Comparison of ENCODE assay signal across 1 cellular context in the genomic region with DNA sequence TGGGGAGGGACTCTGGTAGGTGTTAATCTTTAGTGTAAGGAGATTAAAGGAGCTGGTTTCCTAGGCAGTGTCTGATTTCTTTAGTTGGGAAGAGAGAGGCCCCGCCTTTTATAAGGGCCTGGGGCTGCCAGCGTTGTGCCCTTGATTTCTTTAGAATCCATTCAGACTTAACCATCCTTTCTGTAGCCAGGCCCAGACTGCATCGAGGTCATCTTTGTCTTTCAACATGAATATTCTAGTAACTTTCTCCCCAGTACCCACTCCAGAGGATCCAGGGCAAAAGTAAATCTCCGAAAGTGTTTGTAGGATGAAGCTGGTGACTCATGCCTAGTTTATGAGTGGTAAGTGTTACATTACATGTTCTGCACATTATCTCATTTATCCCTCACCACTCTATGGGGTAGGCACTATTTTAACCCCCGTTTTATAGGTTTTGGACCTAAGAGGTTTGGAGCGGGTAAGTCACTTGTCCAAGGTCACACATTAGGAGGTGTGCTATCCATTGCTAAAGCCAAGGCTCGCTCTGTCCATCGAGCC.
TF ChIP-seq lines count a peak whose summit lies in the region.

No MANE protein-coding gene starts in this region.

TF ChIP-seq in WTC11, 78 proteins besides CTCF, POLR2A, EP300 and RAD21 (continued from another document):
- no peak for TF ChIP-seq AR (CRISPR knock-in tag; IDR thresholded peaks at IDR 0.05)
- TF ChIP-seq MXD4 (CRISPR knock-in tag; IDR thresholded peaks at IDR 0.05; ENCODE audit: borderline replicate concordance) = no peak
- TF ChIP-seq, protein P1, sequence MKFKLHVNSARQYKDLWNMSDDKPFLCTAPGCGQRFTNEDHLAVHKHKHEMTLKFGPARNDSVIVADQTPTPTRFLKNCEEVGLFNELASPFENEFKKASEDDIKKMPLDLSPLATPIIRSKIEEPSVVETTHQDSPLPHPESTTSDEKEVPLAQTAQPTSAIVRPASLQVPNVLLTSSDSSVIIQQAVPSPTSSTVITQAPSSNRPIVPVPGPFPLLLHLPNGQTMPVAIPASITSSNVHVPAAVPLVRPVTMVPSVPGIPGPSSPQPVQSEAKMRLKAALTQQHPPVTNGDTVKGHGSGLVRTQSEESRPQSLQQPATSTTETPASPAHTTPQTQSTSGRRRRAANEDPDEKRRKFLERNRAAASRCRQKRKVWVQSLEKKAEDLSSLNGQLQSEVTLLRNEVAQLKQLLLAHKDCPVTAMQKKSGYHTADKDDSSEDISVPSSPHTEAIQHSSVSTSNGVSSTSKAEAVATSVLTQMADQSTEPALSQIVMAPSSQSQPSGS (CRISPR knock-in tag; IDR thresholded peaks at IDR 0.05; ENCODE audit: borderline replicate concordance, low read depth) = no peak
- TF ChIP-seq CBFB (CRISPR knock-in tag; IDR thresholded peaks at IDR 0.05; ENCODE audit: low read depth) = no peak
- TF ChIP-seq NR3C1 (CRISPR knock-in tag; conservative IDR thresholded peaks at IDR 0.05; ENCODE audit: low read depth) = no peak
- no peak for TF ChIP-seq ZBTB43 (CRISPR knock-in tag; IDR thresholded peaks at IDR 0.05)
- TF ChIP-seq, protein P2, sequence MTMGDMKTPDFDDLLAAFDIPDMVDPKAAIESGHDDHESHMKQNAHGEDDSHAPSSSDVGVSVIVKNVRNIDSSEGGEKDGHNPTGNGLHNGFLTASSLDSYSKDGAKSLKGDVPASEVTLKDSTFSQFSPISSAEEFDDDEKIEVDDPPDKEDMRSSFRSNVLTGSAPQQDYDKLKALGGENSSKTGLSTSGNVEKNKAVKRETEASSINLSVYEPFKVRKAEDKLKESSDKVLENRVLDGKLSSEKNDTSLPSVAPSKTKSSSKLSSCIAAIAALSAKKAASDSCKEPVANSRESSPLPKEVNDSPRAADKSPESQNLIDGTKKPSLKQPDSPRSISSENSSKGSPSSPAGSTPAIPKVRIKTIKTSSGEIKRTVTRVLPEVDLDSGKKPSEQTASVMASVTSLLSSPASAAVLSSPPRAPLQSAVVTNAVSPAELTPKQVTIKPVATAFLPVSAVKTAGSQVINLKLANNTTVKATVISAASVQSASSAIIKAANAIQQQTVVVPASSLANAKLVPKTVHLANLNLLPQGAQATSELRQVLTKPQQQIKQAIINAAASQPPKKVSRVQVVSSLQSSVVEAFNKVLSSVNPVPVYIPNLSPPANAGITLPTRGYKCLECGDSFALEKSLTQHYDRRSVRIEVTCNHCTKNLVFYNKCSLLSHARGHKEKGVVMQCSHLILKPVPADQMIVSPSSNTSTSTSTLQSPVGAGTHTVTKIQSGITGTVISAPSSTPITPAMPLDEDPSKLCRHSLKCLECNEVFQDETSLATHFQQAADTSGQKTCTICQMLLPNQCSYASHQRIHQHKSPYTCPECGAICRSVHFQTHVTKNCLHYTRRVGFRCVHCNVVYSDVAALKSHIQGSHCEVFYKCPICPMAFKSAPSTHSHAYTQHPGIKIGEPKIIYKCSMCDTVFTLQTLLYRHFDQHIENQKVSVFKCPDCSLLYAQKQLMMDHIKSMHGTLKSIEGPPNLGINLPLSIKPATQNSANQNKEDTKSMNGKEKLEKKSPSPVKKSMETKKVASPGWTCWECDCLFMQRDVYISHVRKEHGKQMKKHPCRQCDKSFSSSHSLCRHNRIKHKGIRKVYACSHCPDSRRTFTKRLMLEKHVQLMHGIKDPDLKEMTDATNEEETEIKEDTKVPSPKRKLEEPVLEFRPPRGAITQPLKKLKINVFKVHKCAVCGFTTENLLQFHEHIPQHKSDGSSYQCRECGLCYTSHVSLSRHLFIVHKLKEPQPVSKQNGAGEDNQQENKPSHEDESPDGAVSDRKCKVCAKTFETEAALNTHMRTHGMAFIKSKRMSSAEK (CRISPR knock-in tag; IDR thresholded peaks at IDR 0.05; ENCODE audit: borderline replicate concordance) = no peak
- no peak for TF ChIP-seq NFE2L1 (CRISPR knock-in tag; IDR thresholded peaks at IDR 0.05)
- TF ChIP-seq ATF1 (CRISPR knock-in tag; IDR thresholded peaks at IDR 0.05) = no peak
- no peak for TF ChIP-seq NR2C2 (CRISPR knock-in tag; IDR thresholded peaks at IDR 0.05)
- TF ChIP-seq SP1 (CRISPR knock-in tag; conservative IDR thresholded peaks at IDR 0.05) = no peak
- TF ChIP-seq TP53 (CRISPR knock-in tag; IDR thresholded peaks at IDR 0.05) = no peak
- no peak for TF ChIP-seq NFATC4 (CRISPR knock-in tag; IDR thresholded peaks at IDR 0.05)
- TF ChIP-seq ZNF423 (CRISPR knock-in tag; IDR thresholded peaks at IDR 0.05) = no peak
- TF ChIP-seq EMX1 (CRISPR knock-in tag; IDR thresholded peaks at IDR 0.05) = no peak
